Comparison of ENCODE assay signal across 21 cellular contexts in the genomic region with DNA sequence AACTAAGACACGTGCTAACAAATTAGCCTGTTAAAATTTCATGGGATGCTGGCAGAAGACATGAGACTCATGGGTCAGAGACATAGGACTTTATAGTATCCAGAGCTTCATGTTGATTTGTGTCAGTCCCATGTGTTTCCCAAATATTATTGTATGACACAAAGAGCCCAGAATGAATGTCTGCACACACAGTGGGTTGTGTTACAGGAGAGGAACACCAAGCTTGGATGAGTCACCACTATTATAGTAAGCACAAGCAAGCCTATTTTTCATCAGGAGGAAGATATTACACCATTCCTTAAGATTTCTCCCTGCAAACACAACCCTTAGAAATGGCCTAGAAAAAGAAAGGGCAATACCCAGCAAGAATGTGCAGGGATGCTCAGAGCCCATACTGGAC. TPM values are rescaled to one million over a fixed set of nuclear protein-coding genes. Genes with fewer than 3 reads are reported as not detected.
DNase-seq lines count a peak whose midpoint lies in the region; ATAC-seq and TF ChIP-seq lines count a peak whose summit lies in the region.
"Had no signal": no experiment of that assay in that cellular context is flagged by ENCODE, and none has a peak within 500 bp of the region (broad histone marks: within the 10 kb centered on the region; RNA-seq: fewer than 3 reads in every experiment).

No MANE protein-coding gene starts in this region.

- H3K9me3 ChIP-seq in left lung (no peaks in the 10 kb centered on the region), A673 (ENCODE audit: low read depth, low read length, poor library complexity, severe bottlenecking) (no peaks in the 10 kb centered on the region)
- H3K9me3 ChIP-seq: adrenal gland, BLaER1, gastrocnemius medialis had no signal

- H3K4me3 ChIP-seq in choroid plexus epithelial cell (ENCODE audit: low read depth, low read length) (no peak overlapping the region), left lung (no peak overlapping the region), A673 (ENCODE audit: low read depth, low read length, poor library complexity, severe bottlenecking) (no peak overlapping the region)
- H3K4me3 ChIP-seq: adrenal gland, BLaER1, gastrocnemius medialis, neural progenitor cell had no signal

- ATAC-seq in left lung (peak; percentile 34), GM18505 (IDR thresholded peaks at IDR 0.05; ENCODE audit: unreplicated experiment) (no peak), HG03432 (IDR thresholded peaks at IDR 0.05; ENCODE audit: unreplicated experiment) (no peak)
- ATAC-seq: activated T-helper 17 cell treated with anti-CD3 and anti-CD28 coated beads, Interleukin-2, amount 50 U/mL, for 72 hours; gastrocnemius medialis; sciatic nerve had no signal

- peak; percentile 81 for DNase-seq in EH (ENCODE audit: low read depth)
- peak; percentile 36 for DNase-seq in NCI-H226
- peak; percentile 85 for DNase-seq in choroid plexus epithelial cell (ENCODE audit: low read depth)
- no peak for DNase-seq in left lung
- DNase-seq in HPDE6-E6E7 (ENCODE audit: extremely low spot score), result no peak
- DNase-seq in A673 (ENCODE audit: low spot score), result no peak
- DNase-seq: adrenal gland; DMS79 treated with DMSO at 0.1 percent for 48 hours; gastrocnemius medialis; mesendoderm; NCI-H1092 treated with DMSO at 0.1 percent for 48 hours; NCI-H2171; SIG-M5; stimulated activated CD4-positive, alpha-beta T cell treated with anti-CD3 and anti-CD28 coated beads, Interleukin-4, amount 100 ng/mL, for 4 hours; trophoblast cell had no signal

- no peaks in the 10 kb centered on the region for H3K27me3 ChIP-seq in left lung
- no peaks in the 10 kb centered on the region for H3K27me3 ChIP-seq in A673 (replicated peaks; ENCODE audit: insufficient read depth, low read depth, low read length, poor library complexity)
- H3K27me3 ChIP-seq: adrenal gland, BLaER1, gastrocnemius medialis, neural progenitor cell had no signal

- H3K4me1 ChIP-seq in left lung (peaks cover 3 to 20% of the 10 kb centered on the region in 2 donors), A673 (ENCODE audit: insufficient read depth, low read length, poor library complexity, severe bottlenecking) (no peaks in the 10 kb centered on the region)
- H3K4me1 ChIP-seq: adrenal gland, BLaER1, gastrocnemius medialis, neural progenitor cell had no signal

- TF ChIP-seq CTCF in choroid plexus epithelial cell (conservative IDR thresholded peaks at IDR 0.05; ENCODE audit: low read depth, low read length) (no peak), left lung (IDR thresholded peaks at IDR 0.05) (no peak), A673 (conservative IDR thresholded peaks at IDR 0.05; ENCODE audit: low read depth, low read length) (no peak)

- no peak for TF ChIP-seq POLR2A in GM18505 (IDR thresholded peaks at IDR 0.05; ENCODE audit: borderline replicate concordance, extremely low read depth, insufficient read depth, insufficient read length)

- CTCF ChIA-PET in A673 (lab: Charles Lee), result no interaction called here

- no peak overlapping the region for H3K27ac ChIP-seq in left lung
- H3K27ac ChIP-seq in A673 (ENCODE audit: low read depth, low read length, poor library complexity, severe bottlenecking), result no peak overlapping the region
- H3K27ac ChIP-seq: adrenal gland, BLaER1, gastrocnemius medialis, neural progenitor cell had no signal

- POLR2A ChIA-PET in A673 (lab: Charles Lee; ENCODE audit: low non-redundant PET), result no interaction called here

- H3K36me3 ChIP-seq in left lung, result peaks cover 0 to 3% of the 10 kb centered on the region in 2 donors
- H3K36me3 ChIP-seq in A673 (ENCODE audit: insufficient read depth, low read length, poor library complexity, severe bottlenecking), result no peaks in the 10 kb centered on the region
- H3K36me3 ChIP-seq: BLaER1, gastrocnemius medialis, neural progenitor cell had no signal

- intact Hi-C loops in left lung (cut with DNase I) (no loop called here), A673 (cut with micrococcal nuclease; ENCODE audit: unreplicated experiment) (no loop called here)

- BruUV-seq in A673 (replicated peaks; lab: Mats Ljungman, UMichigan), result no TSS peak

RNA-seq across cellular contexts. Expression of a gene that starts 15.4 kb away (rescaled TPM):
- total RNA-seq in left lung, result 1 to 10 TPM; 2.5 to 3.4 TPM
- 1.9 and 2.6 TPM in 2 replicates for total RNA-seq in A673 (2021)

Comparison
In these comparisons a context has a peak if more than half of its experiments do, and no peak if none do; other contexts are left out.
1. DNase-seq: peak in EH (single experiment), NCI-H226 (single experiment) and choroid plexus epithelial cell (single experiment); none in left lung (0 of 2), HPDE6-E6E7 (single experiment) and A673 (single experiment).